Comparison of ENCODE assay signal across 17 cellular contexts in genomic region chr5:79436224-79436623, GRCh38.
DNase-seq lines count a peak whose midpoint lies in the region; ATAC-seq, FAIRE-seq and TF ChIP-seq lines count a peak whose summit lies in the region.
"Had no signal": no experiment of that assay in that cellular context is flagged by ENCODE, and none has a peak within 500 bp of the region (broad histone marks: within the 10 kb centered on the region; RNA-seq: fewer than 3 reads in every experiment).

No MANE protein-coding gene starts in this region.

- no peaks in the 10 kb centered on the region for H3K4me1 Mint-ChIP-seq in activated T-helper 17 cell treated with anti-CD3 and anti-CD28 coated beads, Interleukin-2, amount 50 U/mL, for 72 hours
- H3K4me1 Mint-ChIP-seq: activated naive CD8-positive, alpha-beta T cell treated with anti-CD3 and anti-CD28 coated beads for 36 hours; stimulated activated effector memory CD8-positive, alpha-beta T cell treated with anti-CD3 and anti-CD28 coated beads, Interleukin-12 subunit alpha, Interleukin-12 subunit beta, amount 100 ng/mL, for 72 hours had no signal

- no peaks in the 10 kb centered on the region for H3K79me2 ChIP-seq in mammary epithelial cell (ENCODE audit: insufficient read depth, low read length)
- H3K79me2 ChIP-seq in keratinocyte (ENCODE audit: control insufficient read depth, insufficient read depth, low read length), result no peaks in the 10 kb centered on the region

- H3K27me3 Mint-ChIP-seq in activated T-helper 17 cell treated with anti-CD3 and anti-CD28 coated beads, Interleukin-2, amount 50 U/mL, for 72 hours, result no peaks in the 10 kb centered on the region
- H3K27me3 Mint-ChIP-seq: activated naive CD8-positive, alpha-beta T cell treated with anti-CD3 and anti-CD28 coated beads for 36 hours; memory B cell had no signal

- WGBS in mammary epithelial cell (ENCODE audit: low coverage, missing lambda C conversion rate), result 98% methylated on average over 3 of the region's 3 CpGs

- no peaks in the 10 kb centered on the region for H4K20me1 ChIP-seq in mammary epithelial cell (ENCODE audit: insufficient read depth, low read length)
- no peaks in the 10 kb centered on the region for H4K20me1 ChIP-seq in keratinocyte (ENCODE audit: control insufficient read depth, extremely low read depth, insufficient read depth, low read length)

- H3K4me1 ChIP-seq in mammary epithelial cell (ENCODE audit: insufficient read depth, low read length) (peaks cover 5% of the 10 kb centered on the region), keratinocyte (ENCODE audit: control insufficient read depth, extremely low read depth, insufficient read depth, low read length) (no peaks in the 10 kb centered on the region)

- H3K27ac ChIP-seq in mammary epithelial cell (ENCODE audit: insufficient read depth, low read depth, low read length), result no peak overlapping the region
- no peak overlapping the region for H3K27ac ChIP-seq in keratinocyte (ENCODE audit: control insufficient read depth, insufficient read depth, low read length)
- H3K27ac ChIP-seq: dorsolateral prefrontal cortex, heart right ventricle had no signal

- no peak overlapping the region for H3K4me3 Mint-ChIP-seq in activated T-helper 17 cell treated with anti-CD3 and anti-CD28 coated beads, Interleukin-2, amount 50 U/mL, for 72 hours
- H3K4me3 Mint-ChIP-seq: activated naive CD8-positive, alpha-beta T cell treated with anti-CD3 and anti-CD28 coated beads for 36 hours; memory B cell; stimulated activated effector memory CD8-positive, alpha-beta T cell treated with anti-CD3 and anti-CD28 coated beads, Interleukin-12 subunit alpha, Interleukin-12 subunit beta, amount 100 ng/mL, for 72 hours had no signal

- H3K9ac ChIP-seq in mammary epithelial cell (ENCODE audit: insufficient read depth, low read length), result no peak overlapping the region
- no peak overlapping the region for H3K9ac ChIP-seq in keratinocyte (ENCODE audit: control insufficient read depth, extremely low read depth, insufficient read depth, low read length)

- ATAC-seq in activated T-helper 17 cell treated with anti-CD3 and anti-CD28 coated beads, Interleukin-2, amount 50 U/mL, for 72 hours (replicated peaks), result no peak
- ATAC-seq: stimulated activated effector memory CD8-positive, alpha-beta T cell treated with anti-CD3 and anti-CD28 coated beads, Interleukin-12 subunit alpha, Interleukin-12 subunit beta, amount 100 ng/mL, for 72 hours had no signal

- POLR2A ChIA-PET in AG04449 (lab: Yijun Ruan, JAX), result interaction anchor here (0.9 kb wide), 1 partner anchor 13 kb away, joined by 3 read pairs; no protein-coding TSS in a partner anchor

- no peak overlapping the region for H3K27ac Mint-ChIP-seq in activated T-helper 17 cell treated with anti-CD3 and anti-CD28 coated beads, Interleukin-2, amount 50 U/mL, for 72 hours
- H3K27ac Mint-ChIP-seq: activated naive CD8-positive, alpha-beta T cell treated with anti-CD3 and anti-CD28 coated beads for 36 hours; memory B cell; stimulated activated effector memory CD8-positive, alpha-beta T cell treated with anti-CD3 and anti-CD28 coated beads, Interleukin-12 subunit alpha, Interleukin-12 subunit beta, amount 100 ng/mL, for 72 hours had no signal

- intact Hi-C loops in mammary epithelial cell (cut with micrococcal nuclease), result no loop called here

- H3K36me3 ChIP-seq in mammary epithelial cell (ENCODE audit: insufficient read depth, low read length), result no peaks in the 10 kb centered on the region
- H3K36me3 ChIP-seq in keratinocyte (ENCODE audit: control insufficient read depth in 2 of 2, extremely low read depth in 1 of 2, insufficient read depth in 2 of 2, low read length in 2 of 2), result no peaks in the 10 kb centered on the region

- DNase-seq in AG04449 (ENCODE audit: low read depth, low spot score), result peak; percentile 47
- peak; percentile 28 for DNase-seq in HTR-8/SVneo (ENCODE audit: insufficient read length, low spot score)
- DNase-seq in mammary epithelial cell, result peak; percentile 57
- no peak for DNase-seq in keratinocyte (ENCODE audit: low read depth, low spot score)
- DNase-seq in stimulated activated CD4-positive, alpha-beta T cell treated with anti-CD3 and anti-CD28 coated beads, Interleukin-2, amount 100 ng/mL, for 24 hours, result no peak
- DNase-seq in activated CD4-positive, alpha-beta T cell treated with anti-CD3 and anti-CD28 coated beads, Interleukin-2, amount 50 U/mL, for 1 hour, result no peak
- DNase-seq in effector CD4-positive, alpha-beta T cell, result no peak
- DNase-seq: activated naive CD8-positive, alpha-beta T cell treated with anti-CD3 and anti-CD28 coated beads for 36 hours; C1 segment of cervical spinal cord; dorsolateral prefrontal cortex; heart right ventricle; MM.1S; NCI-H446; stimulated activated CD4-positive, alpha-beta T cell treated with anti-CD3 and anti-CD28 coated beads, Interleukin-1b, Interleukin-23, amount 100 ng/mL, for 48 hours had no signal

- H3K27me3 ChIP-seq in mammary epithelial cell (ENCODE audit: insufficient read depth, low read length) (no peaks in the 10 kb centered on the region), keratinocyte (ENCODE audit: control insufficient read depth, extremely low read depth, insufficient read depth, low read length) (no peaks in the 10 kb centered on the region)
- H3K27me3 ChIP-seq: dorsolateral prefrontal cortex, heart right ventricle had no signal

- no TSS peak for BruUV-seq in mammary epithelial cell (replicated peaks; lab: Mats Ljungman, UMichigan)

- H3K4me3 ChIP-seq in AG04449 (ENCODE audit: low read depth, low read length) (no peak overlapping the region), mammary epithelial cell (replicated peaks in 1 of 3; ENCODE audit: insufficient read depth in 1 of 3, low read depth in 2 of 3, low read length in 3 of 3) (no peak overlapping the region), keratinocyte (ENCODE audit: control insufficient read depth in 2 of 3, extremely low read depth in 1 of 3, insufficient read depth in 2 of 3, low read depth in 1 of 3, low read length in 3 of 3) (no peak overlapping the region)
- H3K4me3 ChIP-seq: dorsolateral prefrontal cortex, heart right ventricle had no signal

- H2AFZ ChIP-seq in mammary epithelial cell (ENCODE audit: low read depth, low read length), result no peak overlapping the region
- no peak overlapping the region for H2AFZ ChIP-seq in keratinocyte (ENCODE audit: control insufficient read depth, low read length)

- dilution Hi-C loops in mammary epithelial cell (cut with HindIII; ENCODE audit: low sequenced_read_pairs), result no loop called here
- dilution Hi-C loops in keratinocyte (cut with MboI; ENCODE audit: extremely low pct_ligation_motif_present, low sequenced_read_pairs), result no loop called here

- FAIRE-seq in HTR-8/SVneo (lab: Jason Lieb, UNC) (no peak), keratinocyte (lab: Jason Lieb, UNC) (peak; percentile 69)

- H3K9me3 Mint-ChIP-seq in activated T-helper 17 cell treated with anti-CD3 and anti-CD28 coated beads, Interleukin-2, amount 50 U/mL, for 72 hours, result no peaks in the 10 kb centered on the region
- H3K9me3 Mint-ChIP-seq: activated naive CD8-positive, alpha-beta T cell treated with anti-CD3 and anti-CD28 coated beads for 36 hours; memory B cell; stimulated activated effector memory CD8-positive, alpha-beta T cell treated with anti-CD3 and anti-CD28 coated beads, Interleukin-12 subunit alpha, Interleukin-12 subunit beta, amount 100 ng/mL, for 72 hours had no signal

- in situ Hi-C loops in mammary epithelial cell (cut with MboI; ENCODE audit: low sequenced_read_pairs in 2 of 2), result no loop called here

- no peak for TF ChIP-seq CTCF in AG04449 (IDR thresholded peaks at IDR 0.05; ENCODE audit: insufficient read depth, low read length, missing control alignments)
- TF ChIP-seq CTCF in mammary epithelial cell (conservative IDR thresholded peaks at IDR 0.05 in 1 of 2, IDR thresholded peaks at IDR 0.05 in 1 of 2; ENCODE audit: extremely low read depth in 1 of 2, insufficient read depth in 1 of 2, low read depth in 1 of 2, low read length in 2 of 2), result no peak
- TF ChIP-seq CTCF in keratinocyte (optimal IDR thresholded peaks at IDR 0.05 in 1 of 3, IDR thresholded peaks at IDR 0.05 in 1 of 3, conservative IDR thresholded peaks at IDR 0.05 in 1 of 3; ENCODE audit: extremely low read depth in 1 of 3, insufficient read depth in 2 of 3, low read length in 3 of 3), result no peak

- H3K4me2 ChIP-seq in mammary epithelial cell (ENCODE audit: insufficient read depth, low read depth, low read length) (no peak overlapping the region), keratinocyte (ENCODE audit: control insufficient read depth, extremely low read depth, insufficient read depth, low read depth, low read length) (no peak overlapping the region)

- CTCF ChIA-PET in AG04449 (lab: Yijun Ruan, JAX), result interaction anchor here (1.0 kb wide), 1 partner anchor 27 kb away, joined by 3 read pairs; no protein-coding TSS in a partner anchor
- CTCF ChIA-PET in mammary epithelial cell (lab: Charles Lee; ENCODE audit: low non-redundant PET), result interaction anchor here (0.6 kb wide), 1 partner anchor 8 kb away, joined by 3 read pairs; no protein-coding TSS in a partner anchor

- H3K9me3 ChIP-seq in mammary epithelial cell (replicated peaks; ENCODE audit: insufficient read depth, low read length), result no peaks in the 10 kb centered on the region
- no peaks in the 10 kb centered on the region for H3K9me3 ChIP-seq in keratinocyte (ENCODE audit: control insufficient read depth, low read depth, low read length)
- H3K9me3 ChIP-seq: heart right ventricle had no signal

- H3K9me1 ChIP-seq in keratinocyte (ENCODE audit: control insufficient read depth, extremely low read depth, insufficient read depth, low read length), result no peaks in the 10 kb centered on the region

- H3K36me3 Mint-ChIP-seq in activated T-helper 17 cell treated with anti-CD3 and anti-CD28 coated beads, Interleukin-2, amount 50 U/mL, for 72 hours (ENCODE audit: low read depth), result no peaks in the 10 kb centered on the region
- H3K36me3 Mint-ChIP-seq: stimulated activated effector memory CD8-positive, alpha-beta T cell treated with anti-CD3 and anti-CD28 coated beads, Interleukin-12 subunit alpha, Interleukin-12 subunit beta, amount 100 ng/mL, for 72 hours had no signal

Comparison
In these comparisons a context has a peak if more than half of its experiments do, and no peak if none do; other contexts are left out.
1. DNase-seq: peak in AG04449 (single experiment), HTR-8/SVneo (single experiment) and mammary epithelial cell (single experiment); none in keratinocyte (single experiment), stimulated activated CD4-positive, alpha-beta T cell treated with anti-CD3 and anti-CD28 coated beads, Interleukin-2, amount 100 ng/mL, for 24 hours (0 of 2), activated CD4-positive, alpha-beta T cell treated with anti-CD3 and anti-CD28 coated beads, Interleukin-2, amount 50 U/mL, for 1 hour (single experiment) and effector CD4-positive, alpha-beta T cell (single experiment).